In genomic region chr15:92809880-92810361, GRCh38 we compare ENCODE assay signal across 1 cellular context.
TF ChIP-seq lines count a peak whose summit lies in the region.

No MANE protein-coding gene starts in this region.

TF ChIP-seq in SK-N-SH treated with all-trans-retinoic acid at 6 μM for 48 hours, 23 proteins besides CTCF, POLR2A, EP300 and RAD21 (continued from another document):
- TF ChIP-seq ZNF70 (CRISPR knock-in tag; IDR thresholded peaks at IDR 0.05): no peak
- TF ChIP-seq CSRNP3 (CRISPR knock-in tag; IDR thresholded peaks at IDR 0.05): no peak
- no peak for TF ChIP-seq ZC3H10 (CRISPR knock-in tag; IDR thresholded peaks at IDR 0.05)
- no peak for TF ChIP-seq ISL1 (CRISPR knock-in tag; IDR thresholded peaks at IDR 0.05)
- no peak for TF ChIP-seq SNAI2 (CRISPR knock-in tag; IDR thresholded peaks at IDR 0.05)
- no peak for TF ChIP-seq ESRRG (CRISPR knock-in tag; IDR thresholded peaks at IDR 0.05)
- TF ChIP-seq RARB (CRISPR knock-in tag; IDR thresholded peaks at IDR 0.05): no peak
- TF ChIP-seq GLIS3 (CRISPR knock-in tag; IDR thresholded peaks at IDR 0.05): no peak
- TF ChIP-seq, protein P1, sequence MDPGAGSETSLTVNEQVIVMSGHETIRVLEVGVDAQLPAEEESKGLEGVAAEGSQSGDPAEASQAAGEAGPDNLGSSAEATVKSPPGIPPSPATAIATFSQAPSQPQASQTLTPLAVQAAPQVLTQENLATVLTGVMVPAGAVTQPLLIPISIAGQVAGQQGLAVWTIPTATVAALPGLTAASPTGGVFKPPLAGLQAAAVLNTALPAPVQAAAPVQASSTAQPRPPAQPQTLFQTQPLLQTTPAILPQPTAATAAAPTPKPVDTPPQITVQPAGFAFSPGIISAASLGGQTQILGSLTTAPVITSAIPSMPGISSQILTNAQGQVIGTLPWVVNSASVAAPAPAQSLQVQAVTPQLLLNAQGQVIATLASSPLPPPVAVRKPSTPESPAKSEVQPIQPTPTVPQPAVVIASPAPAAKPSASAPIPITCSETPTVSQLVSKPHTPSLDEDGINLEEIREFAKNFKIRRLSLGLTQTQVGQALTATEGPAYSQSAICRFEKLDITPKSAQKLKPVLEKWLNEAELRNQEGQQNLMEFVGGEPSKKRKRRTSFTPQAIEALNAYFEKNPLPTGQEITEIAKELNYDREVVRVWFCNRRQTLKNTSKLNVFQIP (CRISPR knock-in tag; IDR thresholded peaks at IDR 0.05; ENCODE audit: borderline replicate concordance, low read depth): no peak
- TF ChIP-seq, protein P2, sequence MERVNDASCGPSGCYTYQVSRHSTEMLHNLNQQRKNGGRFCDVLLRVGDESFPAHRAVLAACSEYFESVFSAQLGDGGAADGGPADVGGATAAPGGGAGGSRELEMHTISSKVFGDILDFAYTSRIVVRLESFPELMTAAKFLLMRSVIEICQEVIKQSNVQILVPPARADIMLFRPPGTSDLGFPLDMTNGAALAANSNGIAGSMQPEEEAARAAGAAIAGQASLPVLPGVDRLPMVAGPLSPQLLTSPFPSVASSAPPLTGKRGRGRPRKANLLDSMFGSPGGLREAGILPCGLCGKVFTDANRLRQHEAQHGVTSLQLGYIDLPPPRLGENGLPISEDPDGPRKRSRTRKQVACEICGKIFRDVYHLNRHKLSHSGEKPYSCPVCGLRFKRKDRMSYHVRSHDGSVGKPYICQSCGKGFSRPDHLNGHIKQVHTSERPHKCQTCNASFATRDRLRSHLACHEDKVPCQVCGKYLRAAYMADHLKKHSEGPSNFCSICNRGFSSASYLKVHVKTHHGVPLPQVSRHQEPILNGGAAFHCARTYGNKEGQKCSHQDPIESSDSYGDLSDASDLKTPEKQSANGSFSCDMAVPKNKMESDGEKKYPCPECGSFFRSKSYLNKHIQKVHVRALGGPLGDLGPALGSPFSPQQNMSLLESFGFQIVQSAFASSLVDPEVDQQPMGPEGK (CRISPR knock-in tag; IDR thresholded peaks at IDR 0.05; ENCODE audit: borderline replicate concordance): no peak
